1 cellular context compared by ENCODE assay signal in the genomic region with DNA sequence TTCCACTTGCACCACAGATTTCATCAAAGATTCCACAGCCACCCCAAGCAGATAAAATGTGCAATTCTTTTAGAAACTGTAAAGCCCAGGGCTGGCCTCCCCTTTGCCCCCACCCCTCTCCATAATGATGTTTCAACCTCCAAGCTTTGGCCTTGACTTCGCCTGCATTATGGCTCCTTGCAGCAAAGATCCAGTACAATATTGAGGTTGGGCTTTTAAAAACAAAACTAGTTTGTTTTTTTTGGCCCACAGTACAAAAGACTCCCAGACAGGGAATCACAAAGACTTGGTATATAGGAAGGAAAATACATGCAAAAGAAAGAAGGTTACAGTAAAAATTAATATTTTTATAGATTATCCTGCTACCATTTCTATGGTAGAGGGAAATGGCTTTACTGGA.
TF ChIP-seq lines count a peak whose summit lies in the region.

No MANE protein-coding gene starts in this region.

TF ChIP-seq in IMR-90, 13 proteins besides CTCF, POLR2A, EP300 and RAD21:
- TF ChIP-seq, protein P1, sequence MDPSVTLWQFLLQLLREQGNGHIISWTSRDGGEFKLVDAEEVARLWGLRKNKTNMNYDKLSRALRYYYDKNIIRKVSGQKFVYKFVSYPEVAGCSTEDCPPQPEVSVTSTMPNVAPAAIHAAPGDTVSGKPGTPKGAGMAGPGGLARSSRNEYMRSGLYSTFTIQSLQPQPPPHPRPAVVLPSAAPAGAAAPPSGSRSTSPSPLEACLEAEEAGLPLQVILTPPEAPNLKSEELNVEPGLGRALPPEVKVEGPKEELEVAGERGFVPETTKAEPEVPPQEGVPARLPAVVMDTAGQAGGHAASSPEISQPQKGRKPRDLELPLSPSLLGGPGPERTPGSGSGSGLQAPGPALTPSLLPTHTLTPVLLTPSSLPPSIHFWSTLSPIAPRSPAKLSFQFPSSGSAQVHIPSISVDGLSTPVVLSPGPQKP (IDR thresholded peaks at IDR 0.05; ENCODE audit: borderline replicate concordance, low read depth, low read length): no peak
- TF ChIP-seq MAZ (IDR thresholded peaks at IDR 0.05; ENCODE audit: borderline replicate concordance, low read depth, low read length) (no peak), CEBPB (IDR thresholded peaks at IDR 0.05; ENCODE audit: low read depth, low read length) (no peak), BHLHE40 (IDR thresholded peaks at IDR 0.05; ENCODE audit: low read depth, low read length) (no peak), CHD1 (IDR thresholded peaks at IDR 0.05; ENCODE audit: low read depth, low read length) (no peak), MXI1 (IDR thresholded peaks at IDR 0.05; ENCODE audit: borderline replicate concordance, low read depth, low read length) (no peak), FOS (IDR thresholded peaks at IDR 0.05; ENCODE audit: low read depth, low read length) (no peak), NFE2L2 (IDR thresholded peaks at IDR 0.05; ENCODE audit: low read depth, low read length) (no peak)
- TF ChIP-seq, protein P2, sequence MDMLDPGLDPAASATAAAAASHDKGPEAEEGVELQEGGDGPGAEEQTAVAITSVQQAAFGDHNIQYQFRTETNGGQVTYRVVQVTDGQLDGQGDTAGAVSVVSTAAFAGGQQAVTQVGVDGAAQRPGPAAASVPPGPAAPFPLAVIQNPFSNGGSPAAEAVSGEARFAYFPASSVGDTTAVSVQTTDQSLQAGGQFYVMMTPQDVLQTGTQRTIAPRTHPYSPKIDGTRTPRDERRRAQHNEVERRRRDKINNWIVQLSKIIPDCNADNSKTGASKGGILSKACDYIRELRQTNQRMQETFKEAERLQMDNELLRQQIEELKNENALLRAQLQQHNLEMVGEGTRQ (IDR thresholded peaks at IDR 0.05; ENCODE audit: low read depth, low read length): no peak
